7 cellular contexts compared by ENCODE assay signal in genomic region chr9:63781390-63781789, GRCh38.
DNase-seq lines count a peak whose midpoint lies in the region; ATAC-seq and TF ChIP-seq lines count a peak whose summit lies in the region.
"Not testable (repeated sequence)": the region's sequence is repeated elsewhere in the genome, so short reads cannot be mapped to it uniquely, and the experiment has no call there.

No MANE protein-coding gene starts in this region.

- not testable (repeated sequence) for H3K4me3 ChIP-seq in epithelial cell of esophagus (ENCODE audit: low read length); naive thymus-derived CD4-positive, alpha-beta T cell (ENCODE audit: low read length)

- not testable (repeated sequence) for H3K36me3 ChIP-seq in naive thymus-derived CD4-positive, alpha-beta T cell (ENCODE audit: control insufficient read depth in 2 of 3, insufficient read depth in 3 of 3, low read length in 3 of 3)

- not testable (repeated sequence) for H3K27me3 ChIP-seq in naive thymus-derived CD4-positive, alpha-beta T cell (ENCODE audit: control insufficient read depth in 2 of 2, insufficient read depth in 2 of 2, low read length in 2 of 2)

- H3K27ac Mint-ChIP-seq in naive thymus-derived CD4-positive, alpha-beta T cell = not testable (repeated sequence)

- DNase-seq in epithelial cell of esophagus (ENCODE audit: low read depth) = peak; percentile 5
- peak in 1 of 9 donors; percentile 20 for DNase-seq in naive thymus-derived CD4-positive, alpha-beta T cell

- not testable (repeated sequence) for H3K9me3 ChIP-seq in naive thymus-derived CD4-positive, alpha-beta T cell (ENCODE audit: control insufficient read depth in 2 of 3, low read length in 3 of 3)

- CTCF ChIA-PET in naive thymus-derived CD4-positive, alpha-beta T cell (lab: Charles Lee) = not testable (repeated sequence)

- not testable (repeated sequence) for H3K9me3 Mint-ChIP-seq in naive thymus-derived CD4-positive, alpha-beta T cell

- not testable (repeated sequence) for H3K4me1 ChIP-seq in naive thymus-derived CD4-positive, alpha-beta T cell (ENCODE audit: control insufficient read depth in 2 of 2, insufficient read depth in 2 of 2, low read length in 2 of 2)

- not testable (repeated sequence) for H3K36me3 Mint-ChIP-seq in naive thymus-derived CD4-positive, alpha-beta T cell

- POLR2A ChIA-PET in naive thymus-derived CD4-positive, alpha-beta T cell (lab: Charles Lee) = not testable (repeated sequence)

- intact Hi-C loops in naive thymus-derived CD4-positive, alpha-beta T cell (cut with micrococcal nuclease) = not testable (repeated sequence)

- not testable (repeated sequence) for H3K4me1 Mint-ChIP-seq in naive thymus-derived CD4-positive, alpha-beta T cell

- H3K4me3 Mint-ChIP-seq in naive thymus-derived CD4-positive, alpha-beta T cell = not testable (repeated sequence)

- TF ChIP-seq CTCF in epithelial cell of esophagus (IDR thresholded peaks at IDR 0.05; ENCODE audit: insufficient read depth, low read depth, low read length, missing control alignments) = not testable (repeated sequence)

- H3K27me3 Mint-ChIP-seq in naive thymus-derived CD4-positive, alpha-beta T cell = not testable (repeated sequence)

- H3K27ac ChIP-seq in naive thymus-derived CD4-positive, alpha-beta T cell (ENCODE audit: low read depth, low read length) = not testable (repeated sequence)

- ATAC-seq in GM18520 (IDR thresholded peaks at IDR 0.05; ENCODE audit: unreplicated experiment) (peak; percentile 100), GM21423 (IDR thresholded peaks at IDR 0.05; ENCODE audit: unreplicated experiment) (peak; percentile 100), HG02885 (IDR thresholded peaks at IDR 0.05; ENCODE audit: poor library complexity, unreplicated experiment) (peak; percentile 94), HG03558 (IDR thresholded peaks at IDR 0.05; ENCODE audit: extremely low read depth, unreplicated experiment) (peak; percentile 78)
- peak; percentile 93 for ATAC-seq in activated CD4-positive, CD25-positive, alpha-beta regulatory T cell treated with anti-CD3 and anti-CD28 coated beads, Interleukin-2, amount 50 U/mL, for 24 hours
- ATAC-seq in naive thymus-derived CD4-positive, alpha-beta T cell = peak; percentile 95
